Comparison of ENCODE assay signal across 27 cellular contexts in genomic region chr3:110026421-110026820, GRCh38.
"Had no signal": no experiment of that assay in that cellular context is flagged by ENCODE, and none has a peak within 500 bp of the region (broad histone marks: within the 10 kb centered on the region; RNA-seq: fewer than 3 reads in every experiment).

No MANE protein-coding gene starts in this region.

- H3K27me3 ChIP-seq: ascending aorta, brain microvascular endothelial cell, pancreas had no signal

- H3K4me1 Mint-ChIP-seq: activated naive CD4-positive, alpha-beta T cell treated with anti-CD3 and anti-CD28 coated beads, Interleukin-2, amount 10 ng/mL, durations not matched to agents 7 days and 5 days; activated naive CD8-positive, alpha-beta T cell treated with anti-CD3 and anti-CD28 coated beads, Interleukin-2, amount 10 ng/mL, durations not matched to agents 7 days and 5 days; endodermal cell; naive thymus-derived CD4-positive, alpha-beta T cell had no signal

- H3K4me3 Mint-ChIP-seq: activated naive CD4-positive, alpha-beta T cell treated with anti-CD3 and anti-CD28 coated beads, Interleukin-2, amount 10 ng/mL, durations not matched to agents 7 days and 5 days; activated naive CD8-positive, alpha-beta T cell treated with anti-CD3 and anti-CD28 coated beads, Interleukin-2, amount 10 ng/mL, durations not matched to agents 7 days and 5 days; endodermal cell; mesothelial cell of epicardium; naive thymus-derived CD4-positive, alpha-beta T cell had no signal

- H3K36me3 Mint-ChIP-seq: activated naive CD4-positive, alpha-beta T cell treated with anti-CD3 and anti-CD28 coated beads, Interleukin-2, amount 10 ng/mL, durations not matched to agents 7 days and 5 days; activated naive CD8-positive, alpha-beta T cell treated with anti-CD3 and anti-CD28 coated beads, Interleukin-2, amount 10 ng/mL, durations not matched to agents 7 days and 5 days; naive thymus-derived CD4-positive, alpha-beta T cell had no signal

- ATAC-seq: activated CD4-positive, CD25-positive, alpha-beta regulatory T cell treated with anti-CD3 and anti-CD28 coated beads, Interleukin-2, amount 50 U/mL, for 24 hours; esophagus mucosa; left colon; naive thymus-derived CD4-positive, alpha-beta T cell; pancreas; sciatic nerve; stimulated activated naive CD8-positive, alpha-beta T cell treated with anti-CD3 and anti-CD28 coated beads, Interleukin-15, Interleukin-2, amounts not matched to agents 100 U/mL and 50 U/mL, for 24 hours had no signal

- H3K27me3 Mint-ChIP-seq: activated naive CD4-positive, alpha-beta T cell treated with anti-CD3 and anti-CD28 coated beads, Interleukin-2, amount 10 ng/mL, durations not matched to agents 7 days and 5 days; activated naive CD8-positive, alpha-beta T cell treated with anti-CD3 and anti-CD28 coated beads, Interleukin-2, amount 10 ng/mL, durations not matched to agents 7 days and 5 days; naive thymus-derived CD4-positive, alpha-beta T cell had no signal

- H3K36me3 ChIP-seq: ascending aorta, brain microvascular endothelial cell, pancreas, prostate gland, thoracic aorta, WERI-Rb-1 had no signal

- H3K4me3 ChIP-seq: ascending aorta, pancreas, prostate gland, skin epidermis, thoracic aorta had no signal

- H3K4me1 ChIP-seq: ascending aorta, pancreas, prostate gland had no signal

- H3K27ac Mint-ChIP-seq: activated naive CD4-positive, alpha-beta T cell treated with anti-CD3 and anti-CD28 coated beads, Interleukin-2, amount 10 ng/mL, durations not matched to agents 7 days and 5 days; activated naive CD8-positive, alpha-beta T cell treated with anti-CD3 and anti-CD28 coated beads, Interleukin-2, amount 10 ng/mL, durations not matched to agents 7 days and 5 days; endodermal cell; mesothelial cell of epicardium; naive thymus-derived CD4-positive, alpha-beta T cell had no signal

- H3K27ac ChIP-seq: ascending aorta, brain microvascular endothelial cell, pancreas, prostate gland, skin epidermis, thoracic aorta, WERI-Rb-1 had no signal

- H3K9me3 Mint-ChIP-seq: activated naive CD4-positive, alpha-beta T cell treated with anti-CD3 and anti-CD28 coated beads, Interleukin-2, amount 10 ng/mL, durations not matched to agents 7 days and 5 days had no signal

- H3K9me3 ChIP-seq: ascending aorta, pancreas, prostate gland, thoracic aorta had no signal

- DNase-seq: activated CD4-positive, alpha-beta T cell treated with anti-CD3 and anti-CD28 coated beads for 48 hours; activated CD4-positive, alpha-beta T cell treated with anti-CD3 and anti-CD28 coated beads, Interleukin-2, amount 50 U/mL, for 48 hours; activated CD8-positive, alpha-beta memory T cell treated with anti-CD3 and anti-CD28 coated beads for 24 hours; activated gamma-delta T cell; activated naive CD4-positive, alpha-beta T cell treated with anti-CD3 and anti-CD28 coated beads, Interleukin-2, amount 10 ng/mL, durations not matched to agents 7 days and 5 days; activated naive CD8-positive, alpha-beta T cell treated with anti-CD3 and anti-CD28 coated beads, Interleukin-2, amount 10 ng/mL, durations not matched to agents 7 days and 5 days; brain microvascular endothelial cell; caudate nucleus; endodermal cell; left colon; naive thymus-derived CD4-positive, alpha-beta T cell; pancreas; retina; stimulated activated CD4-positive, alpha-beta T cell treated with anti-CD3 and anti-CD28 coated beads, Interleukin-12 subunit alpha, Interleukin-12 subunit beta, amount 100 ng/mL, for 4 hours; stimulated activated CD4-positive, alpha-beta T cell treated with anti-CD3 and anti-CD28 coated beads, Interleukin-4, amount 100 ng/mL, for 1 hour; stimulated activated naive CD8-positive, alpha-beta T cell treated with anti-CD3 and anti-CD28 coated beads, Interleukin-15, Interleukin-2, amounts not matched to agents 100 U/mL and 50 U/mL, for 24 hours; T1000; trophoblast cell; WERI-Rb-1 had no signal
